ENCODE assay signal across 9 cellular contexts in the genomic region with DNA sequence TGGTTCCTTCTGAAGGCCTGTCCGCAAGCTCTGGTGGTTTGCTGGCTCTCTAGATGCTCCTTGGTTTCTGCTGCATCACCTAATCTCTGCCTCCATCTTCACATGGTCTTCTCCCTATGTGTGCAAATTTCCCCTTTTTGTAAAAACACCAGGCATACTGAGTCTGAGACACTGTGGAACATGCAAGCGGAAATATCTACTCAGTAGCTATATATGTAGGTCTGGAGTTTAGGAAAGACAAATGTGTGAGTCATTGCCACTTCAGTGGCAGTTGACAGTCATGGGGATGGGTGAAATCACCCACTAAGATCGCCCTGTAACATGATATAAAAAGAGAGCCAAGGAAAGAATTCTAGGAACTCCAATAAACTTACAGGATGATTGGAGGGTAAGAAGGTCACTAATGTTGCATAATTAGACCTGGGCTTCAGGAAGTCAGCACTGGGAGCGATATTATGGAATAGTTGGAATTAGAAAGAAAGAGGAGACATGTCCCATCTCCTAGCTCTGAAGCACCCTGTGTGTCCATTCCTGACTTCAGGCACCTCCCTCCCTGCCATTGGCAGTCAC. TPM values are rescaled to one million over a fixed set of nuclear protein-coding genes. Genes with fewer than 3 reads are reported as not detected.
DNase-seq lines count a peak whose midpoint lies in the region; ATAC-seq, FAIRE-seq and TF ChIP-seq lines count a peak whose summit lies in the region.
"Had no signal": no experiment of that assay in that cellular context is flagged by ENCODE, and none has a peak within 500 bp of the region (broad histone marks: within the 10 kb centered on the region; RNA-seq: fewer than 3 reads in every experiment).

No MANE protein-coding gene starts in this region.

- peak; percentile 83 for FAIRE-seq in H54 (lab: Jason Lieb, UNC)
- FAIRE-seq in D721Med (lab: Jason Lieb, UNC) = no peak
- FAIRE-seq in frontal cortex (lab: Jason Lieb, UNC) = no peak

- no peak overlapping the region for H3K4me3 Mint-ChIP-seq in CD4-positive, alpha-beta memory T cell

- H3K4me1 ChIP-seq in A673 (ENCODE audit: insufficient read depth, low read length, poor library complexity, severe bottlenecking) (no peaks in the 10 kb centered on the region), foreskin keratinocyte (peaks cover 12% of the 10 kb centered on the region)
- H3K4me1 ChIP-seq in CD4-positive, alpha-beta memory T cell (ENCODE audit: insufficient read depth, low read length) = peaks cover 15% of the 10 kb centered on the region

- no peaks in the 10 kb centered on the region for H3K9me3 Mint-ChIP-seq in CD4-positive, alpha-beta memory T cell

- no peaks in the 10 kb centered on the region for H3K36me3 Mint-ChIP-seq in CD4-positive, alpha-beta memory T cell

- DNase-seq in A673 (ENCODE audit: low spot score) (peak; percentile 9), H54 (ENCODE audit: insufficient read length, low spot score) (peak; percentile 38), SW480 (ENCODE audit: low spot score) (peak; percentile 70), foreskin keratinocyte (no peak), omental fat pad (ENCODE audit: low spot score) (no peak), D721Med (ENCODE audit: insufficient read length, low spot score) (no peak), frontal cortex (ENCODE audit: low spot score in 2 of 2) (no peak)
- DNase-seq in CD4-positive, alpha-beta memory T cell = no peak
- DNase-seq: NCI-H2029 had no signal

- H3K4me3 ChIP-seq in A673 (ENCODE audit: low read depth, low read length, poor library complexity, severe bottlenecking) = no peak overlapping the region
- no peak overlapping the region for H3K4me3 ChIP-seq in CD4-positive, alpha-beta memory T cell (ENCODE audit: low read length in 2 of 2)

- no peak overlapping the region for H3K27ac Mint-ChIP-seq in CD4-positive, alpha-beta memory T cell

- CTCF ChIA-PET in A673 (lab: Charles Lee) = no interaction called here
- CTCF ChIA-PET in CD4-positive, alpha-beta memory T cell (lab: Charles Lee; ENCODE audit: partially characterized antibody) = interaction anchor here (1.0 kb wide), 1 partner anchor 84 kb away, joined by 3 read pairs; no protein-coding TSS in a partner anchor

- POLR2A ChIA-PET in A673 (lab: Charles Lee; ENCODE audit: low non-redundant PET) = no interaction called here
- POLR2A ChIA-PET in CD4-positive, alpha-beta memory T cell (lab: Charles Lee; ENCODE audit: partially characterized antibody) = no interaction called here

- no peaks in the 10 kb centered on the region for H3K36me3 ChIP-seq in A673 (ENCODE audit: insufficient read depth, low read length, poor library complexity, severe bottlenecking)
- H3K36me3 ChIP-seq in CD4-positive, alpha-beta memory T cell (ENCODE audit: insufficient read depth, low read length) = no peaks in the 10 kb centered on the region

- no peaks in the 10 kb centered on the region for H3K27me3 Mint-ChIP-seq in CD4-positive, alpha-beta memory T cell

- no peak for TF ChIP-seq POLR2A in H54 (IDR thresholded peaks at IDR 0.05; ENCODE audit: low read depth, low read length)

- ATAC-seq in foreskin keratinocyte (peak; percentile 59), omental fat pad (ENCODE audit: low FRiP score) (no peak)

- peaks cover 11 to 20% (median 13%) of the 10 kb centered on the region in 4 donors for H3K4me1 Mint-ChIP-seq in CD4-positive, alpha-beta memory T cell

- no peaks in the 10 kb centered on the region for H3K9me3 ChIP-seq in A673 (ENCODE audit: low read depth, low read length, poor library complexity, severe bottlenecking)
- no peaks in the 10 kb centered on the region for H3K9me3 ChIP-seq in CD4-positive, alpha-beta memory T cell (ENCODE audit: control insufficient read depth in 1 of 2, low read length in 2 of 2)

- H3K27ac ChIP-seq in A673 (ENCODE audit: low read depth, low read length, poor library complexity, severe bottlenecking) (no peak overlapping the region), foreskin keratinocyte (no peak overlapping the region)
- no peak overlapping the region for H3K27ac ChIP-seq in CD4-positive, alpha-beta memory T cell (ENCODE audit: low read depth, low read length)

- no TSS peak for BruUV-seq in A673 (replicated peaks; lab: Mats Ljungman, UMichigan)

- H3K27me3 ChIP-seq in A673 (replicated peaks; ENCODE audit: insufficient read depth, low read depth, low read length, poor library complexity) (no peaks in the 10 kb centered on the region), foreskin keratinocyte (no peaks in the 10 kb centered on the region)
- no peaks in the 10 kb centered on the region for H3K27me3 ChIP-seq in CD4-positive, alpha-beta memory T cell (ENCODE audit: insufficient read depth, low read length)

- intact Hi-C loops in A673 (cut with micrococcal nuclease; ENCODE audit: unreplicated experiment) = no loop called here
- intact Hi-C loops in CD4-positive, alpha-beta memory T cell (cut with micrococcal nuclease) = no loop called here

- no peak for TF ChIP-seq CTCF in A673 (conservative IDR thresholded peaks at IDR 0.05; ENCODE audit: low read depth, low read length)
- TF ChIP-seq CTCF in foreskin keratinocyte (conservative IDR thresholded peaks at IDR 0.05) = no peak
- TF ChIP-seq CTCF in omental fat pad (IDR thresholded peaks at IDR 0.05) = no peak
- no peak for TF ChIP-seq CTCF in D721Med (IDR thresholded peaks at IDR 0.05; ENCODE audit: insufficient read depth, missing control alignments)

RNA-seq across cellular contexts. Expression of gene UBLCP1, which starts 22.7 kb away (rescaled TPM):
- total RNA-seq in A673 (2021) (23.5 and 23.8 TPM in 2 replicates), foreskin keratinocyte (34.0 and 36.7 TPM in 2 replicates), omental fat pad (10 to 100 TPM; 10.9 to 24.6 (median 15.4) TPM), frontal cortex (17.1 TPM)
- 29.0 and 30.5 TPM in 2 replicates for polyA plus RNA-seq in foreskin keratinocyte
- 10 to 100 TPM; 31.6 to 33.4 TPM for total RNA-seq in CD4-positive, alpha-beta memory T cell
- 10 to 100 TPM; 51.5 to 62.0 TPM for polyA plus RNA-seq in CD4-positive, alpha-beta memory T cell

RNA-seq across cellular contexts. Expression of gene RNF145, which starts 31.0 kb away (rescaled TPM):
- total RNA-seq in A673 (2021) = 103 and 132 TPM in 2 replicates
- 56.2 and 58.3 TPM in 2 replicates for total RNA-seq in foreskin keratinocyte
- polyA plus RNA-seq in foreskin keratinocyte = 43.3 and 50.1 TPM in 2 replicates
- total RNA-seq in CD4-positive, alpha-beta memory T cell = 10 to 100 TPM; 62.4 to 67.8 TPM
- polyA plus RNA-seq in CD4-positive, alpha-beta memory T cell = 10 to 100 TPM; 13.1 to 16.9 TPM
- total RNA-seq in omental fat pad = 10 to 100 TPM; 39.7 to 56.4 (median 53.1) TPM
- total RNA-seq in frontal cortex = 124 TPM

Comparison
In these comparisons a context has a peak if more than half of its experiments do, and no peak if none do; other contexts are left out.
1. DNase-seq: peak in A673 (single experiment), H54 (single experiment) and SW480 (single experiment); none in foreskin keratinocyte (0 of 2), CD4-positive, alpha-beta memory T cell (0 of 5), omental fat pad (single experiment), D721Med (single experiment) and frontal cortex (0 of 2).